ENCODE assay signal across 16 cellular contexts in genomic region chr1:37267111-37267835, GRCh38.
DNase-seq lines count a peak whose midpoint lies in the region; TF ChIP-seq lines count a peak whose summit lies in the region.
"Had no signal": no experiment of that assay in that cellular context is flagged by ENCODE, and none has a peak within 500 bp of the region (broad histone marks: within the 10 kb centered on the region; RNA-seq: fewer than 3 reads in every experiment).

No MANE protein-coding gene starts in this region.

- H3K27me3 ChIP-seq in Peyer's patch = no peaks in the 10 kb centered on the region
- H3K27me3 ChIP-seq: BLaER1 had no signal

- no peak for TF ChIP-seq POLR2A in Peyer's patch (IDR thresholded peaks at IDR 0.05)

- no peaks in the 10 kb centered on the region for H3K9me3 ChIP-seq in HEK293 (ENCODE audit: control insufficient read depth, insufficient read depth, low read depth, low read length)
- no peaks in the 10 kb centered on the region for H3K9me3 ChIP-seq in Peyer's patch
- H3K9me3 ChIP-seq: BLaER1, psoas muscle, suprapubic skin had no signal

- DNase-seq in DMS153 treated with DMSO at 0.1 percent for 48 hours (lab: John Stamatoyannopoulos, UW; ENCODE audit: unreplicated experiment) (peak; percentile 58), NCI-H82 treated with DMSO at 0.1 percent for 48 hours (lab: John Stamatoyannopoulos, UW; ENCODE audit: unreplicated experiment) (peak; percentile 39), islet precursor cell (peak; percentile 56), RKO (ENCODE audit: low spot score) (no peak), Peyer's patch (no peak), globus pallidus (ENCODE audit: low spot score) (no peak), middle frontal gyrus (ENCODE audit: extremely low spot score, low spot score) (no peak)
- DNase-seq: activated CD4-positive, CD25-positive, alpha-beta regulatory T cell; activated gamma-delta T cell; aorta; NCI-H1436 treated with DMSO at 0.1 percent for 48 hours; psoas muscle; T-cell had no signal

- CTCF ChIA-PET in HEK293 (lab: Yijun Ruan, JAX) = no interaction called here

- H3K4me3 ChIP-seq in HEK293 (ENCODE audit: low read depth, low read length) = no peak overlapping the region
- H3K4me3 ChIP-seq in Peyer's patch = no peak overlapping the region
- H3K4me3 ChIP-seq: BLaER1, psoas muscle, suprapubic skin had no signal

- no peak overlapping the region for H3K27ac ChIP-seq in HEK293 (ENCODE audit: extremely low read depth, low read depth, low read length)
- H3K27ac ChIP-seq in Peyer's patch = no peak overlapping the region
- H3K27ac ChIP-seq: BLaER1, psoas muscle, suprapubic skin had no signal

- no peaks in the 10 kb centered on the region for H3K36me3 ChIP-seq in HEK293 (ENCODE audit: control insufficient read depth in 2 of 2, insufficient read depth in 1 of 2, low read length in 2 of 2)
- no peaks in the 10 kb centered on the region for H3K36me3 ChIP-seq in Peyer's patch
- H3K36me3 ChIP-seq: BLaER1, suprapubic skin had no signal

- POLR2A ChIA-PET in HEK293 (lab: Yijun Ruan, JAX) = no interaction called here

- no peaks in the 10 kb centered on the region for H3K4me1 ChIP-seq in HEK293 (ENCODE audit: control insufficient read depth, insufficient read depth, low read length)
- H3K4me1 ChIP-seq in Peyer's patch = no peaks in the 10 kb centered on the region
- H3K4me1 ChIP-seq: BLaER1, psoas muscle, suprapubic skin had no signal

- no peak for TF ChIP-seq CTCF in HEK293 (tag by site-specific recombination; IDR thresholded peaks at IDR 0.05)
- no peak for TF ChIP-seq CTCF in Peyer's patch (IDR thresholded peaks at IDR 0.05)

TF ChIP-seq in HEK293, 187 proteins besides CTCF, POLR2A, EP300 and RAD21:
- TF ChIP-seq KLF1 (tag by site-specific recombination; IDR thresholded peaks at IDR 0.05) (no peak), ZIC2 (tag by site-specific recombination; IDR thresholded peaks at IDR 0.05) (peak; percentile 69), SCRT2 (tag by site-specific recombination; IDR thresholded peaks at IDR 0.05) (0 out of 2 replicates have a peak, but pooled peaks have one; percentile 38), ZSCAN30 (tag by site-specific recombination; IDR thresholded peaks at IDR 0.05) (no peak)

Comparison
In these comparisons a context has a peak if more than half of its experiments do, and no peak if none do; other contexts are left out.
1. DNase-seq: peak in DMS153 treated with DMSO at 0.1 percent for 48 hours (single experiment), NCI-H82 treated with DMSO at 0.1 percent for 48 hours (single experiment) and islet precursor cell (single experiment); none in RKO (single experiment), Peyer's patch (0 of 3), globus pallidus (single experiment) and middle frontal gyrus (single experiment).